8 cellular contexts compared by ENCODE assay signal in the genomic region with DNA sequence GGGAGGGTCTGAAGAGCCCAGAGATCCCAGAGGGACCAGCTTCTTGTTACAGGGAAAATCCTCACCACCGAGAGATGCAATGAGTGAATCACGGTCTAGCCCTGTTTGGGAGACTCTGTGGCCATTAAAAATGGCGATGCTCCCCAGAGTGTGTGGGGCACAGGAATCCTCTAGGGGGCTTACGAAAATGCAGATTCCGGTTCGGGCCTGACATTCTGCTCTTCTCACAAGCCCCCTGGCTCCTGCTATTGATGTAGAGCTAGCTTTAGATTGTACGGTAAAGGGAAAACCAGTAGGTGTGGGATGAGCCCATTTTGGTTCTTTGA. TPM values are rescaled to one million over a fixed set of nuclear protein-coding genes. Genes with fewer than 3 reads are reported as not detected.
DNase-seq lines count a peak whose midpoint lies in the region; ATAC-seq and TF ChIP-seq lines count a peak whose summit lies in the region.

No MANE protein-coding gene starts in this region.

- H3K27me3 ChIP-seq in thoracic aorta (replicated peaks; ENCODE audit: insufficient read depth), result peaks cover 20% of the 10 kb centered on the region

- H3K9me3 ChIP-seq in thoracic aorta, result no peaks in the 10 kb centered on the region

- no peak for TF ChIP-seq CTCF in astrocyte of the cerebellum (IDR thresholded peaks at IDR 0.05; ENCODE audit: low read depth, low read length, missing control alignments)
- TF ChIP-seq CTCF in thoracic aorta (IDR thresholded peaks at IDR 0.05), result no peak
- TF ChIP-seq CTCF in lower leg skin (IDR thresholded peaks at IDR 0.05), result no peak

- H3K9me3 Mint-ChIP-seq in activated naive CD4-positive, alpha-beta T cell treated with anti-CD3 and anti-CD28 coated beads, Interleukin-2, amount 50 U/mL, for 24 hours, result no peaks in the 10 kb centered on the region
- H3K9me3 Mint-ChIP-seq in memory B cell, result no peaks in the 10 kb centered on the region

- no peak overlapping the region for H3K27ac Mint-ChIP-seq in activated naive CD4-positive, alpha-beta T cell treated with anti-CD3 and anti-CD28 coated beads, Interleukin-2, amount 50 U/mL, for 24 hours
- no peak overlapping the region for H3K27ac Mint-ChIP-seq in memory B cell

- peaks cover 4% of the 10 kb centered on the region for H3K27me3 Mint-ChIP-seq in activated naive CD4-positive, alpha-beta T cell treated with anti-CD3 and anti-CD28 coated beads, Interleukin-2, amount 50 U/mL, for 24 hours
- peaks cover 35% of the 10 kb centered on the region for H3K27me3 Mint-ChIP-seq in memory B cell

- peak overlapping the region; percentile 37 for H3K4me3 ChIP-seq in astrocyte of the cerebellum (ENCODE audit: low read depth, low read length)
- H3K4me3 ChIP-seq in thoracic aorta, result peak overlapping the region; percentile 70
- no peak overlapping the region for H3K4me3 ChIP-seq in lower leg skin (ENCODE audit: low read depth, poor library complexity, severe bottlenecking)

- in situ Hi-C loops in astrocyte of the cerebellum (cut with HindIII; ENCODE audit: low sequenced_read_pairs), result no loop called here

- H3K4me1 Mint-ChIP-seq in activated naive CD4-positive, alpha-beta T cell treated with anti-CD3 and anti-CD28 coated beads, Interleukin-2, amount 50 U/mL, for 24 hours, result peaks cover 16% of the 10 kb centered on the region
- H3K4me1 Mint-ChIP-seq in memory B cell, result peaks cover 8% of the 10 kb centered on the region

- ATAC-seq in memory B cell (ENCODE audit: low read depth), result no peak
- no peak for ATAC-seq in thoracic aorta (ENCODE audit: insufficient number of reproducible peaks, low FRiP score, low read depth)

- TF ChIP-seq POLR2A in lower leg skin (IDR thresholded peaks at IDR 0.05), result no peak

- no peak for DNase-seq in activated naive CD4-positive, alpha-beta T cell (lab: John Stamatoyannopoulos, UW)
- DNase-seq in astrocyte of the cerebellum (ENCODE audit: low read depth) (no peak), memory B cell (ENCODE audit: low spot score in 2 of 2) (no peak), thoracic aorta (ENCODE audit: low spot score) (no peak), lower leg skin (ENCODE audit: low spot score in 2 of 2) (no peak), SIG-M5 treated with dmso at 0.1 percent for 504 hours (lab: John Stamatoyannopoulos, UW; ENCODE audit: unreplicated experiment) (no peak)
- DNase-seq in activated CD4-positive, alpha-beta T cell treated with anti-CD3 and anti-CD28 coated beads, Interleukin-2, amount 50 U/mL, for 48 hours, result no peak

- no peaks in the 10 kb centered on the region for H3K36me3 Mint-ChIP-seq in activated naive CD4-positive, alpha-beta T cell treated with anti-CD3 and anti-CD28 coated beads, Interleukin-2, amount 50 U/mL, for 24 hours
- no peaks in the 10 kb centered on the region for H3K36me3 Mint-ChIP-seq in memory B cell

- H3K4me3 Mint-ChIP-seq in activated naive CD4-positive, alpha-beta T cell treated with anti-CD3 and anti-CD28 coated beads, Interleukin-2, amount 50 U/mL, for 24 hours, result peak overlapping the region; percentile 47
- H3K4me3 Mint-ChIP-seq in memory B cell, result peak overlapping the region; percentile 68

- H3K36me3 ChIP-seq in thoracic aorta, result no peaks in the 10 kb centered on the region

- no peak overlapping the region for H3K27ac ChIP-seq in thoracic aorta

- intact Hi-C loops in lower leg skin (cut with DNase I; ENCODE audit: low total_unique reads), result no loop called here

- H3K4me1 ChIP-seq in thoracic aorta (ENCODE audit: control insufficient read depth in 1 of 2, low read depth in 2 of 2), result peaks cover 3 to 15% of the 10 kb centered on the region in 2 donors

- WGBS in lower leg skin, 2 donors, result 37 to 57% methylated on average over 7 of the region's 7 CpGs

RNA-seq across cellular contexts. Expression of a gene that starts 35.5 kb away (rescaled TPM):
- 1 to 10 TPM; 2.8 to 5.0 TPM for total RNA-seq in thoracic aorta
- total RNA-seq in lower leg skin, result 100 to 1,000 TPM in 3 of 4 donors, 10 to 100 TPM in 1; 99.4 to 120 (median 109) TPM

Comparison
In these comparisons a context has a peak if more than half of its experiments do, and no peak if none do; other contexts are left out.
1. RNA of a gene that starts 35.5 kb away (total RNA-seq): 99.4 to 120 TPM in lower leg skin; 2.8 to 5.0 TPM in thoracic aorta; every median in the first group is over 10 times any median in the second.